In the genomic region with DNA sequence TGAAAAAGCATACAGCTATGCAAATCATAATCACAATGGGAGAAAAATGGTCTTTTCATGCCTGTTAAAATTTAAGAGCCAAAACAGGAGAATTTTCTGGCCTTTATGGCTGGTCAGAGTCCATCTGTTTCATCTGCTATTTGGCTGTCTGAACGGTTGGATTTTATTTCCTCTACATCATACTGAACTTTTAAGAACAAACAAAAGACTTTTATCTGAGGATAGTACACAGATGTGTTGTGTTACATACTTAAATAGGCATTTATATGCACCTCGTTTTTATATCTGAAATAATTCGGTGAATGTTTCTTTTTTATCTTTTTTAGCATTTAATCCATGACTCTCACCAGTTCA, we compare ENCODE assay signal across 22 cellular contexts.
"Had no signal": no experiment of that assay in that cellular context is flagged by ENCODE, and none has a peak within 500 bp of the region (broad histone marks: within the 10 kb centered on the region; RNA-seq: fewer than 3 reads in every experiment).

No MANE protein-coding gene starts in this region.

- H3K27ac ChIP-seq: coronary artery, gastrocnemius medialis, left ventricle myocardium inferior, right atrium auricular region, suprapubic skin, thyroid gland had no signal

- H3K36me3 ChIP-seq: gastrocnemius medialis, heart right ventricle, left ventricle myocardium inferior, right atrium auricular region, suprapubic skin, thyroid gland had no signal

- ATAC-seq: esophagus mucosa; gastrocnemius medialis; heart right ventricle; naive thymus-derived CD4-positive, alpha-beta T cell; stimulated activated effector memory CD8-positive, alpha-beta T cell treated with anti-CD3 and anti-CD28 coated beads, Interleukin-12 subunit alpha, Interleukin-12 subunit beta, amount 100 ng/mL, for 72 hours; stimulated activated naive CD8-positive, alpha-beta T cell treated with anti-CD3 and anti-CD28 coated beads, Interleukin-15, Interleukin-2, amounts not matched to agents 100 U/mL and 50 U/mL, for 24 hours had no signal

- FAIRE-seq: urothelium cell line had no signal

- DNase-seq: cerebellar nuclear complex; effector CD4-positive, alpha-beta T cell; endodermal cell; gastrocnemius medialis; heart right ventricle; islet precursor cell; left ventricle myocardium inferior; mesendoderm; naive thymus-derived CD4-positive, alpha-beta T cell; nephron progenitor cell; posterior cingulate gyrus; stimulated activated CD4-positive, alpha-beta T cell treated with anti-CD3 and anti-CD28 coated beads, Interleukin-2, amount 100 ng/mL, for 48 hours; stimulated activated CD8-positive, alpha-beta memory T cell treated with anti-CD3 and anti-CD28 coated beads, Interleukin-4, amount 100 ng/mL, for 48 hours; stimulated activated naive CD8-positive, alpha-beta T cell treated with anti-CD3 and anti-CD28 coated beads, Interleukin-15, Interleukin-2, amounts not matched to agents 100 U/mL and 50 U/mL, for 24 hours; thyroid gland had no signal

- H3K4me1 ChIP-seq: gastrocnemius medialis, left ventricle myocardium inferior, right atrium auricular region, suprapubic skin, thyroid gland had no signal

- H3K9me3 ChIP-seq: gastrocnemius medialis, heart right ventricle, left ventricle myocardium inferior, right atrium auricular region, suprapubic skin, thyroid gland had no signal

- H3K4me3 ChIP-seq: coronary artery, gastrocnemius medialis, heart right ventricle, left ventricle myocardium inferior, right atrium auricular region, smooth muscle cell, suprapubic skin, thyroid gland had no signal

- H3K27me3 ChIP-seq: gastrocnemius medialis, heart right ventricle, right atrium auricular region, suprapubic skin, thyroid gland had no signal
